In the genomic region with DNA sequence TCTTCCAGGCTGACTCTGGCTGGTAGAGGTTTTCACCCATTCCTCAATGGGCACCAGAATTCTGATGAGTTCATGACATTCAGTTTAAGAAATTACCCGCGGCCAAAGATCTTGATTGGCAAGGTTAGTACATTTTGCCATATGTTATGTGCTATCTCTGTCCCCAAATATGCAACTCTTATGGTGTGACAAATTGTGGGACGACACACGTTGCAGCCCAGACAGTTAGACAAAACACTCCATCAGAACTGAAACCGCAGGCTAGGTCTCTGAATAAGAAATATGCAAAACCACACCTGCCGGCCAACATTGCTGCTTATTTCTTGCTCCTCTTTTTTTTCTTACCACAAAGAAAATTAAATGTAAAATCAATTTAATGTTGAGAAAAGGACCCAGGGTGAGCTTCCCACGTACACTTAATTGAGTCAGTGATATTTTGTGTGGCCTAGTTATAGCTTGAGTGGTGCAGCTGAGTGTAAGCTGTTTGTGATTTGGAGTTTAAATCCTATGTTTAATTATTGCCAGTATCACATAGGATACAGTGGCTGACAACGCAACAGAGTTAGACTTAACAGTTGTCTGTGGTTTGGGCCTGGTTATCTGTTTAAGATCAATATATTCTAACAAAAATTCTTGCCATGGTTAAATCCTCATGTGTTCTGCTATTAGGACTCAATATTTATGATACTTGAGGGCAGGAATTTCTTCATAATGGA, we compare ENCODE assay signal across 13 cellular contexts. TPM values are rescaled to one million over a fixed set of nuclear protein-coding genes. Genes with fewer than 3 reads are reported as not detected.
DNase-seq lines count a peak whose midpoint lies in the region; ATAC-seq and TF ChIP-seq lines count a peak whose summit lies in the region.
"Had no signal": no experiment of that assay in that cellular context is flagged by ENCODE, and none has a peak within 500 bp of the region (broad histone marks: within the 10 kb centered on the region; RNA-seq: fewer than 3 reads in every experiment).

No MANE protein-coding gene starts in this region.

- DNase-seq in SJCRH30, result peak; percentile 75 to 78
- DNase-seq in posterior cingulate gyrus, result no peak
- no peak for DNase-seq in NCI-H510A treated with DMSO at 0.1 percent for 48 hours (lab: John Stamatoyannopoulos, UW)
- no peak for DNase-seq in omental fat pad (ENCODE audit: low spot score)
- no peak for DNase-seq in activated CD4-positive, alpha-beta T cell treated with anti-CD3 and anti-CD28 coated beads, Interleukin-2, amount 10 ng/mL, durations not matched to agents 7 days and 5 days
- DNase-seq: activated CD4-positive, alpha-beta T cell treated with anti-CD3 and anti-CD28 coated beads, Interleukin-2, amount 50 U/mL, for 4 hours; C1 segment of cervical spinal cord; NCI-H226 had no signal

- peaks cover 7% of the 10 kb centered on the region; the same call in 1 of the 2 replicates for H3K9me3 ChIP-seq in SJCRH30 (replicated peaks)

- no peaks in the 10 kb centered on the region for H3K36me3 Mint-ChIP-seq in activated CD4-positive, alpha-beta T cell treated with anti-CD3 and anti-CD28 coated beads, Interleukin-2, amount 10 ng/mL, durations not matched to agents 7 days and 5 days (ENCODE audit: low read depth)

- intact Hi-C loops in posterior cingulate gyrus (cut with DNase I), result no loop called here

- no peaks in the 10 kb centered on the region for H3K36me3 ChIP-seq in SJCRH30

- no peaks in the 10 kb centered on the region for H3K27me3 ChIP-seq in SJCRH30

- peak overlapping the region; percentile 87 for H3K27ac ChIP-seq in SJCRH30
- H3K27ac ChIP-seq: SK-N-MC, skin epidermis had no signal

- peaks cover 22% of the 10 kb centered on the region for H3K4me1 ChIP-seq in SJCRH30

- H3K27me3 Mint-ChIP-seq in activated CD4-positive, alpha-beta T cell treated with anti-CD3 and anti-CD28 coated beads, Interleukin-2, amount 10 ng/mL, durations not matched to agents 7 days and 5 days, result no peaks in the 10 kb centered on the region

- peak overlapping the region; percentile 22 for H3K4me3 ChIP-seq in SJCRH30
- H3K4me3 ChIP-seq: SK-N-MC, skin epidermis had no signal

- H3K4me1 Mint-ChIP-seq in activated CD4-positive, alpha-beta T cell treated with anti-CD3 and anti-CD28 coated beads, Interleukin-2, amount 10 ng/mL, durations not matched to agents 7 days and 5 days, result no peaks in the 10 kb centered on the region

- ATAC-seq in GM18867 (IDR thresholded peaks at IDR 0.05; ENCODE audit: unreplicated experiment) (peak; percentile 90), GM21619 (IDR thresholded peaks at IDR 0.05; ENCODE audit: unreplicated experiment) (peak; percentile 94), HG03159 (IDR thresholded peaks at IDR 0.05; ENCODE audit: unreplicated experiment) (peak; percentile 93), omental fat pad (ENCODE audit: low FRiP score) (no peak)

- no peak for TF ChIP-seq CTCF in omental fat pad (IDR thresholded peaks at IDR 0.05)

- CTCF ChIA-PET in activated CD4-positive, alpha-beta T cell treated with anti-CD3 and anti-CD28 coated beads, Interleukin-2, amount 10 ng/mL, durations not matched to agents 7 days and 5 days (lab: Charles Lee), result no interaction called here

- no peak overlapping the region for H3K4me3 Mint-ChIP-seq in activated CD4-positive, alpha-beta T cell treated with anti-CD3 and anti-CD28 coated beads, Interleukin-2, amount 10 ng/mL, durations not matched to agents 7 days and 5 days

- no peaks in the 10 kb centered on the region for H3K9me3 Mint-ChIP-seq in activated CD4-positive, alpha-beta T cell treated with anti-CD3 and anti-CD28 coated beads, Interleukin-2, amount 10 ng/mL, durations not matched to agents 7 days and 5 days

- no peak overlapping the region for H3K27ac Mint-ChIP-seq in activated CD4-positive, alpha-beta T cell treated with anti-CD3 and anti-CD28 coated beads, Interleukin-2, amount 10 ng/mL, durations not matched to agents 7 days and 5 days

- POLR2A ChIA-PET in activated CD4-positive, alpha-beta T cell treated with anti-CD3 and anti-CD28 coated beads, Interleukin-2, amount 10 ng/mL, durations not matched to agents 7 days and 5 days (lab: Charles Lee), result no interaction called here

RNA-seq across cellular contexts. Expression of a gene that starts 35.7 kb away (rescaled TPM):
- 62.0 and 63.1 TPM in 2 replicates for total RNA-seq in SJCRH30 (2014; rRNA removed; shearing (Covaris generic))
- total RNA-seq in omental fat pad, result 10 to 100 TPM; 12.6 to 81.0 (median 16.0) TPM
- total RNA-seq in activated CD4-positive, alpha-beta T cell treated with anti-CD3 and anti-CD28 coated beads, Interleukin-2, amount 10 ng/mL, durations not matched to agents 7 days and 5 days, result under 1 TPM; 0.17 to 0.27 TPM

Comparison
In these comparisons a context has a peak if more than half of its experiments do, and no peak if none do; other contexts are left out.
1. DNase-seq: peak in SJCRH30 (2 of 2); none in posterior cingulate gyrus (0 of 10), NCI-H510A treated with DMSO at 0.1 percent for 48 hours (single experiment), omental fat pad (single experiment) and activated CD4-positive, alpha-beta T cell treated with anti-CD3 and anti-CD28 coated beads, Interleukin-2, amount 10 ng/mL, durations not matched to agents 7 days and 5 days (single experiment).
2. RNA of a gene that starts 35.7 kb away (total RNA-seq): 62.0 to 63.1 TPM in SJCRH30 and 12.6 to 81.0 TPM in omental fat pad; 0.17 to 0.27 TPM in activated CD4-positive, alpha-beta T cell treated with anti-CD3 and anti-CD28 coated beads, Interleukin-2, amount 10 ng/mL, durations not matched to agents 7 days and 5 days; every median in the first group is over 10 times any median in the second.